8 cellular contexts compared by ENCODE assay signal in genomic region chr19:17947815-17948473, GRCh38. TPM values are rescaled to one million over a fixed set of nuclear protein-coding genes. Genes with fewer than 3 reads are reported as not detected.
DNase-seq lines count a peak whose midpoint lies in the region; ATAC-seq and TF ChIP-seq lines count a peak whose summit lies in the region.

No MANE protein-coding gene starts in this region.

- H3K4me1 ChIP-seq in OCI-LY7 (ENCODE audit: insufficient read depth, low read length, poor library complexity, severe bottlenecking) (peaks cover 42% of the 10 kb centered on the region), mucosa of rectum (ENCODE audit: control insufficient read depth in 2 of 2, insufficient read depth in 2 of 2, low read length in 2 of 2) (peaks cover 14 to 26% of the 10 kb centered on the region in 2 donors)

- H4K20me1 ChIP-seq in OCI-LY7 (ENCODE audit: insufficient read depth, low read length), result no peaks in the 10 kb centered on the region

- H3K27me3 ChIP-seq in mucosa of rectum (ENCODE audit: control insufficient read depth in 2 of 2, insufficient read depth in 2 of 2, low read length in 2 of 2), result peaks cover 30 to 31% of the 10 kb centered on the region in 2 donors

- no peaks in the 10 kb centered on the region for H3K9me2 ChIP-seq in OCI-LY7 (ENCODE audit: insufficient read depth, low read length)

- peak; percentile 46 for ATAC-seq in GM21576 (IDR thresholded peaks at IDR 0.05; ENCODE audit: unreplicated experiment)

- H3K27me3 Mint-ChIP-seq in Calu3 (ENCODE audit: unreplicated experiment), result peaks cover 45% of the 10 kb centered on the region

- CTCF ChIA-PET in Calu3 (lab: Charles Lee), result interaction anchor here (0.6 to 1.3 kb wide), 3 partner anchors 244 to 971 kb away, joined by 3 to 5 read pairs (median 4); partner anchors contain the start of genes COPE and DDX49
- CTCF ChIA-PET in OCI-LY7 (lab: Charles Lee; ENCODE audit: unreplicated experiment), result interaction anchor here (0.6 to 1.2 kb wide), 3 partner anchors 19 to 50 kb away, joined by 3 to 7 read pairs (median 3); partner anchors contain the start of gene KCNN1

- H3K27ac Mint-ChIP-seq in Calu3 (ENCODE audit: unreplicated experiment), result peak overlapping the region; percentile 58

- peak overlapping the region; percentile 69 for H3K4me2 ChIP-seq in OCI-LY7 (ENCODE audit: low read length)

- TF ChIP-seq CTCF in Calu3 (IDR thresholded peaks at IDR 0.05; ENCODE audit: unreplicated experiment) (no peak), OCI-LY7 (conservative IDR thresholded peaks at IDR 0.05; ENCODE audit: low read length) (no peak), epithelial cell of proximal tubule (conservative IDR thresholded peaks at IDR 0.05; ENCODE audit: low read depth, low read length) (no peak)

- intact Hi-C loops in Calu3 (cut with micrococcal nuclease; ENCODE audit: unreplicated experiment) (no loop called here), OCI-LY7 (cut with micrococcal nuclease; ENCODE audit: unreplicated experiment) (loop anchor here (10.0 kb wide), 1 partner anchor 147 kb away; the partner anchor contains the start of gene MAST3)

- H3K4me3 ChIP-seq in OCI-LY7 (ENCODE audit: low read depth, low read length, poor library complexity, severe bottlenecking) (peak overlapping the region; percentile 65), epithelial cell of proximal tubule (ENCODE audit: low read depth, low read length) (peak overlapping the region; percentile 58), mucosa of rectum (ENCODE audit: low read length in 2 of 2) (peak overlapping the region; percentile 54 to 73)

- in situ Hi-C loops in KBM-7 (cut with MboI; ENCODE audit: low pct_unique_long_range_greater_than_20kb, low sequenced_read_pairs), result loop anchor here (10.0 kb wide), 1 partner anchor 47 kb away; no protein-coding TSS in a partner anchor

- peaks cover 17% of the 10 kb centered on the region for H3K36me3 ChIP-seq in OCI-LY7 (ENCODE audit: insufficient read depth, low read length)
- H3K36me3 ChIP-seq in mucosa of rectum (ENCODE audit: control insufficient read depth in 2 of 2, insufficient read depth in 2 of 2, low read length in 2 of 2), result no peaks in the 10 kb centered on the region

- H3K27ac ChIP-seq in OCI-LY7 (ENCODE audit: low read depth, low read length, poor library complexity, severe bottlenecking) (peak overlapping the region; percentile 25), mucosa of rectum (ENCODE audit: low read depth in 2 of 2, low read length in 2 of 2) (no peak overlapping the region)

- H3K9me3 Mint-ChIP-seq in Calu3 (ENCODE audit: low read depth, unreplicated experiment), result no peaks in the 10 kb centered on the region

- DNase-seq in Calu3 (peak; percentile 92), KBM-7 (peak; percentile 92), OCI-LY7 (ENCODE audit: low spot score) (peak; percentile 98), activated T-cell treated with anti-CD3 and anti-CD28 coated beads for 24 hours (ENCODE audit: low read depth) (peak; percentile 94), epithelial cell of proximal tubule (ENCODE audit: low read depth) (no peak)
- peak; percentile 91 for DNase-seq in stimulated activated CD8-positive, alpha-beta memory T cell treated with anti-CD3 and anti-CD28 coated beads, Interleukin-4, amount 100 ng/mL, for 24 hours (ENCODE audit: low read depth)

- H3K4me3 Mint-ChIP-seq in Calu3 (ENCODE audit: low read depth, unreplicated experiment), result peak overlapping the region; percentile 82

- H3K9ac ChIP-seq in mucosa of rectum (ENCODE audit: low read depth in 1 of 2, low read length in 2 of 2), result peak overlapping the region in 1 of 2 donors; percentile 42

- H3K9me3 ChIP-seq in OCI-LY7 (ENCODE audit: low read length) (no peaks in the 10 kb centered on the region), mucosa of rectum (ENCODE audit: control insufficient read depth in 2 of 2, low read length in 2 of 2) (no peaks in the 10 kb centered on the region)

- H3K36me3 Mint-ChIP-seq in Calu3 (ENCODE audit: insufficient read depth, unreplicated experiment), result peaks cover 27% of the 10 kb centered on the region

- H3K4me1 Mint-ChIP-seq in Calu3 (ENCODE audit: low read depth, unreplicated experiment), result peaks cover 29% of the 10 kb centered on the region

- H2AFZ ChIP-seq in OCI-LY7 (ENCODE audit: low read length), result peak overlapping the region; percentile 46; the same call in 1 of the 2 replicates

- H3K79me2 ChIP-seq in OCI-LY7 (ENCODE audit: insufficient read depth, low read depth, low read length), result no peaks in the 10 kb centered on the region

- POLR2A ChIA-PET in OCI-LY7 (lab: Charles Lee), result interaction anchor here (0.5 to 1.6 kb wide), 3 partner anchors 10 to 103 kb away, joined by 3 to 4 read pairs (median 3); partner anchors contain the start of gene CCDC124

- BruUV-seq in Calu3 (replicated peaks; lab: Mats Ljungman, UMichigan), result no TSS peak
- BruUV-seq in OCI-LY7 (replicated peaks; lab: Mats Ljungman, UMichigan), result no TSS peak

RNA-seq across cellular contexts. Expression of gene CCDC124, which starts 15.1 kb away (rescaled TPM):
- 51.1 and 53.4 TPM in 2 replicates for total RNA-seq in Calu3 (2022)
- total RNA-seq in OCI-LY7 (2014; rRNA removed; shearing (Covaris generic)), result 57.5 and 68.2 TPM in 2 replicates
- total RNA-seq in OCI-LY7 (2022), result 86.8 and 106 TPM in 2 replicates
- 68.4 and 115 TPM in 2 replicates for total RNA-seq in epithelial cell of proximal tubule

RNA-seq across cellular contexts. Expression of gene KCNN1, which starts 19.0 kb away (rescaled TPM):
- not detected in 2 replicates for total RNA-seq in Calu3 (2022)
- 0.51 and 1.1 TPM in 2 replicates for total RNA-seq in OCI-LY7 (2014; rRNA removed; shearing (Covaris generic))
- 0.57 and 0.61 TPM in 2 replicates for total RNA-seq in OCI-LY7 (2022)
- total RNA-seq in epithelial cell of proximal tubule, result not detected in 2 replicates
